ENCODE assay signal across 8 cellular contexts in the genomic region with DNA sequence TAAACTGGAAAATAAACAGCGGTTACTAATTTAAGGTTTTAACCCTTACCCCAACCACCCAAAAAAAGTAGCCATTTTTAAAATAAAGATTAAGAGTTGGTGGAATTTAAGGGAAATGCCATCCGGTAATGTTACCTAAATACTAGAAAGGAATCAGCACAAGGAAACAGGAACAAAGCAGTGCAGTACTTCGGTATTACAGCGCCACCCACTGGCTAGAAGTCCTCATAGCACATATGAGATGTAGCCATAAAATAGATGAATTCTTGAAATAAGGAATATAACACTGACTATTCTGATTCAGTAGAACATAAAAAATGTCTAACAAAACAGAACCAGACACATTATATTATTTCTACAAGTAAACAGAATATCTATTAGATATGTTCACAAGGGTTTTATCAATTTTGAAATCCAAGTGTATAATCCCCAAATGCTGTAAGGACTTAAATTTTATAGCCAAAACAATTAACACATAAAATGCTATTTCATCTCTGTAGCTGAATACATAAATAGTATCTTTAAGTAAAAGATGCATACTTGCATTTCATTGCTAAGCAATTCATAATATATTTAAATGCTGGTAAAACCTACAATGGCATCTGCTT. TPM values are rescaled to one million over a fixed set of nuclear protein-coding genes. Genes with fewer than 3 reads are reported as not detected.
DNase-seq lines count a peak whose midpoint lies in the region; ATAC-seq, FAIRE-seq and TF ChIP-seq lines count a peak whose summit lies in the region.

No MANE protein-coding gene starts in this region.

- CTCF ChIA-PET in GM12878 (lab: Yijun Ruan, JAX) = interaction anchor here (0.6 to 2.3 kb wide), 13 partner anchors 11 to 527 kb away, joined by 3 to 13 read pairs (median 4); no protein-coding TSS in a partner anchor

- H3K4me1 ChIP-seq in GM12878 (ENCODE audit: control insufficient read depth, insufficient read depth, low read length) = no peaks in the 10 kb centered on the region

- peaks cover 20% of the 10 kb centered on the region for H3K4me1 Mint-ChIP-seq in T-helper 2 cell treated with Interferon-gamma antibody and Interleukin-4, amounts not matched to agents 5 μg/mL and 100 μg/mL, for 36 hours (ENCODE audit: low read depth)

- H3K27ac ChIP-seq in GM12878 (ENCODE audit: control insufficient read depth, insufficient read depth) = no peak overlapping the region

- no peaks in the 10 kb centered on the region for H3K36me3 Mint-ChIP-seq in T-helper 2 cell treated with Interferon-gamma antibody and Interleukin-4, amounts not matched to agents 5 μg/mL and 100 μg/mL, for 36 hours (ENCODE audit: low read depth)

- POLR2A ChIA-PET in GM12878 (lab: Charles Lee) = no interaction called here

- no peak overlapping the region for H3K9ac ChIP-seq in GM12878 (ENCODE audit: control insufficient read depth, insufficient read depth, low read length)

- no peak for TF ChIP-seq POLR2A in GM12878 (IDR thresholded peaks at IDR 0.05; ENCODE audit: low read depth, low read length)

- RAD21 ChIA-PET in GM12878 (lab: Charles Lee; ENCODE audit: unreplicated experiment) = interaction anchor here (0.6 to 1.5 kb wide), 2 partner anchors 22 to 60 kb away, joined by 3 to 4 read pairs; no protein-coding TSS in a partner anchor

- no peaks in the 10 kb centered on the region for H3K27me3 ChIP-seq in GM12878 (replicated peaks in 1 of 2; ENCODE audit: control insufficient read depth in 2 of 2, insufficient read depth in 2 of 2, low read length in 1 of 2)

- SMC1A ChIA-PET in GM12878 (lab: Charles Lee; ENCODE audit: uncharacterized antibody, unreplicated experiment) = interaction anchor here (0.8 to 1.1 kb wide), 2 partner anchors 31 to 510 kb away, joined by 3 to 4 read pairs; no protein-coding TSS in a partner anchor

- no peak for TF ChIP-seq EP300 in GM12878 (IDR thresholded peaks at IDR 0.05; ENCODE audit: borderline replicate concordance in 1 of 2, control insufficient read depth in 1 of 2, low read depth in 2 of 2, low read length in 2 of 2)

- no peak overlapping the region for H3K4me3 ChIP-seq in GM12878

- intact Hi-C loops in GM12878 (cut with micrococcal nuclease; ENCODE audit: unreplicated experiment) = loop anchor here (1.0 to 10.0 kb wide), 3 partner anchors 225 to 713 kb away; no protein-coding TSS in a partner anchor

- H4K20me1 ChIP-seq in GM12878 (ENCODE audit: control insufficient read depth, insufficient read depth) = no peaks in the 10 kb centered on the region

- 24% methylated on average over 4 of the region's 4 CpGs for WGBS in GM12878 (ENCODE audit: insufficient coverage, insufficient replicate concordance, low lambda C conversion rate, missing lambda C conversion rate)

- H3K79me2 ChIP-seq in GM12878 (ENCODE audit: control insufficient read depth, insufficient read depth, low read length) = no peaks in the 10 kb centered on the region

- no peak for ATAC-seq in activated CD4-positive, CD25-positive, alpha-beta regulatory T cell treated with anti-CD3 and anti-CD28 coated beads, Interleukin-2, amount 50 U/mL, for 24 hours
- ATAC-seq in HG02759 (IDR thresholded peaks at IDR 0.05; ENCODE audit: unreplicated experiment) (peak; percentile 89), GM12878 (peak; percentile 86)

- H3K4me3 Mint-ChIP-seq in T-helper 2 cell treated with Interferon-gamma antibody and Interleukin-4, amounts not matched to agents 5 μg/mL and 100 μg/mL, for 36 hours = no peak overlapping the region

- H3K9me3 ChIP-seq in GM12878 (replicated peaks; ENCODE audit: control insufficient read depth, insufficient read depth, low read length) = no peaks in the 10 kb centered on the region

- no peak overlapping the region for H2AFZ ChIP-seq in GM12878 (ENCODE audit: control insufficient read depth, low read depth, low read length)

- no peak overlapping the region for H3K4me2 ChIP-seq in GM12878 (ENCODE audit: control insufficient read depth, insufficient read depth)

- in situ Hi-C loops in GM12878 (cut with MboI) = loop anchor here (10.0 kb wide), 1 partner anchor 523 kb away; no protein-coding TSS in a partner anchor

- H3K36me3 ChIP-seq in GM12878 (ENCODE audit: control insufficient read depth in 2 of 2, insufficient read depth in 2 of 2, low read length in 1 of 2) = peaks cover 4 to 14% of the 10 kb centered on the region in 2 experiments; a peak in 3 of 4 replicates

- DNase-seq in activated CD4-positive, CD25-positive, alpha-beta regulatory T cell (lab: John Stamatoyannopoulos, UW) = peak; percentile 5 to 40 (median 8)
- DNase-seq in NCI-H146 (lab: John Stamatoyannopoulos, UW) = peak; percentile 30
- DNase-seq in T-helper 2 cell treated with Interferon-gamma antibody and Interleukin-4, amounts not matched to agents 5 μg/mL and 100 μg/mL, for 36 hours (ENCODE audit: low spot score) = peak; percentile 21
- peak; percentile 11 for DNase-seq in GM12878 (ENCODE audit: low read depth, low spot score)
- peak; percentile 65 for DNase-seq in iPS-NIHi11 (ENCODE audit: low spot score)
- DNase-seq in stimulated activated CD4-positive, alpha-beta T cell treated with anti-CD3 and anti-CD28 coated beads, Interleukin-15, amount 100 ng/mL, for 24 hours = peak; percentile 71

- no peaks in the 10 kb centered on the region for H3K9me3 Mint-ChIP-seq in T-helper 2 cell treated with Interferon-gamma antibody and Interleukin-4, amounts not matched to agents 5 μg/mL and 100 μg/mL, for 36 hours

- FAIRE-seq in GM12878 (lab: Jason Lieb, UNC) = peak; percentile 57

- BruUV-seq in GM12878 (replicated peaks; lab: Mats Ljungman, UMichigan) = no TSS peak

- TF ChIP-seq RAD21 in GM12878 (IDR thresholded peaks at IDR 0.05; ENCODE audit: insufficient read depth, low read depth, low read length) = peak; percentile 81

- no peak overlapping the region for H3K27ac Mint-ChIP-seq in T-helper 2 cell treated with Interferon-gamma antibody and Interleukin-4, amounts not matched to agents 5 μg/mL and 100 μg/mL, for 36 hours

- peak; percentile 83 to 88 (median 84) for TF ChIP-seq CTCF in GM12878 (IDR thresholded peaks at IDR 0.05 in 2 of 3, conservative IDR thresholded peaks at IDR 0.05 in 1 of 3; ENCODE audit: control insufficient read depth in 2 of 3, extremely low read depth in 1 of 3, insufficient read depth in 1 of 3, low read depth in 3 of 3, low read length in 3 of 3)

- H3K27me3 Mint-ChIP-seq in T-helper 2 cell treated with Interferon-gamma antibody and Interleukin-4, amounts not matched to agents 5 μg/mL and 100 μg/mL, for 36 hours (ENCODE audit: low read depth) = no peaks in the 10 kb centered on the region

TF ChIP-seq in GM12878, 131 proteins besides CTCF, POLR2A, EP300 and RAD21:
- TF ChIP-seq YY1 (IDR thresholded peaks at IDR 0.05; ENCODE audit: low read depth, low read length) = 0 out of 2 replicates have a peak, but pooled peaks have one; percentile 39
- no peak for TF ChIP-seq ATF7 (IDR thresholded peaks at IDR 0.05; ENCODE audit: low read depth)
- TF ChIP-seq SMC3 (IDR thresholded peaks at IDR 0.05; ENCODE audit: borderline replicate concordance, low read length) = peak; percentile 63; the same call in 1 of the 2 replicates

RNA-seq across cellular contexts. Expression of gene FRRS1, which starts 58.8 kb away (rescaled TPM):
- 113 and 114 TPM in 2 replicates for total RNA-seq in GM12878 (2013; cell fraction: nucleolus; rRNA removed)
- total RNA-seq in GM12878 (2014; rRNA removed) = 12.6 and 15.1 TPM in 2 replicates
- total RNA-seq in GM12878 (2014; rRNA removed; fragmentation: Illumina TruSeq; extraction: Trizol) = 16.1 and 17.1 TPM in 2 replicates
- 10.4 and 10.7 TPM in 2 replicates for total RNA-seq in GM12878 (2021)
- 1.9 TPM for polyA plus RNA-seq in GM12878 (2011; ENCODE audit: low read depth)
- 18.9 and 25.0 TPM in 2 replicates for polyA plus RNA-seq in GM12878 (2011; rRNA removed)
- 9.4 and 12.2 TPM in 2 replicates for polyA plus RNA-seq in GM12878 (2011; cell fraction: cytosol; rRNA removed)
- polyA plus RNA-seq in GM12878 (2011; cell fraction: nucleus; rRNA removed) = 15.1 and 15.7 TPM in 2 replicates
- polyA plus RNA-seq in GM12878 (2012) = 3.1 and 4.8 TPM in 2 replicates
- 8.3 and 10.7 TPM in 2 replicates for polyA plus RNA-seq in GM12878 (2014; fragmentation: Illumina TruSeq; extraction: Trizol)
- under 1 TPM; 0.22 to 0.55 TPM for polyA plus RNA-seq in GM12878 (2014; fragmentation: Nextera tagmentation; extraction: Ambion mirVana)
- polyA plus RNA-seq in GM12878 (2014; rRNA removed) = 6.5 and 7.6 TPM in 2 replicates
- 1 to 10 TPM in 1 of 2 experiments, under 1 TPM in 1; 0.13 to 1.1 TPM for polyA plus RNA-seq in GM12878 (2016; fragmentation: Nextera tagmentation; extraction: Ambion mirVana)
- polyA minus RNA-seq in GM12878 (2011; rRNA and poly(A)+ RNA removed) = 56.5 and 65.2 TPM in 2 replicates
- polyA minus RNA-seq in GM12878 (2011; cell fraction: cytosol; rRNA and poly(A)+ RNA removed) = 12.3 and 15.0 TPM in 2 replicates
- 21.4 and 23.7 TPM in 2 replicates for polyA minus RNA-seq in GM12878 (2011; cell fraction: nucleus; rRNA and poly(A)+ RNA removed)

Comparison
In these comparisons a context has a peak if more than half of its experiments do, and no peak if none do; other contexts are left out.
1. DNase-seq: peak in every context shown above with its lines; median percentile 71 in stimulated activated CD4-positive, alpha-beta T cell treated with anti-CD3 and anti-CD28 coated beads, Interleukin-15, amount 100 ng/mL, for 24 hours; 65 in iPS-NIHi11; 30 in NCI-H146; 21 in T-helper 2 cell treated with Interferon-gamma antibody and Interleukin-4, amounts not matched to agents 5 μg/mL and 100 μg/mL, for 36 hours; 11 in GM12878; 8 in activated CD4-positive, CD25-positive, alpha-beta regulatory T cell.
2. ATAC-seq: peak in HG02759 (single experiment) and GM12878 (single experiment); none in activated CD4-positive, CD25-positive, alpha-beta regulatory T cell treated with anti-CD3 and anti-CD28 coated beads, Interleukin-2, amount 50 U/mL, for 24 hours (0 of 2).